21 cellular contexts compared by ENCODE assay signal in genomic region chr17:4179071-4179470, GRCh38.
"Had no signal": no experiment of that assay in that cellular context is flagged by ENCODE, and none has a peak within 500 bp of the region (broad histone marks: within the 10 kb centered on the region; RNA-seq: fewer than 3 reads in every experiment).

No MANE protein-coding gene starts in this region.

- H3K4me3 ChIP-seq: body of pancreas, mucosa of descending colon, psoas muscle, sigmoid colon, suprapubic skin, upper lobe of left lung had no signal

- H3K9me3 ChIP-seq: body of pancreas, mucosa of descending colon, psoas muscle, sigmoid colon, suprapubic skin, upper lobe of left lung had no signal

- H3K27ac ChIP-seq: body of pancreas, psoas muscle, sigmoid colon, suprapubic skin, upper lobe of left lung had no signal

- H3K9me3 Mint-ChIP-seq: activated naive CD4-positive, alpha-beta T cell treated with anti-CD3 and anti-CD28 coated beads for 36 hours; central memory CD8-positive, alpha-beta T cell; dendritic cell treated with granulocyte-macrophage colony-stimulating factor and Interleukin-4, amounts not matched to agents 40 ng/mL and 50 ng/mL, for 4 days; immature natural killer cell; naive thymus-derived CD8-positive, alpha-beta T cell had no signal

- H3K27me3 ChIP-seq: body of pancreas, sigmoid colon, suprapubic skin, upper lobe of left lung had no signal

- H3K4me1 ChIP-seq: body of pancreas, psoas muscle, sigmoid colon, suprapubic skin had no signal

- H3K27me3 Mint-ChIP-seq: central memory CD8-positive, alpha-beta T cell; dendritic cell treated with granulocyte-macrophage colony-stimulating factor and Interleukin-4, amounts not matched to agents 40 ng/mL and 50 ng/mL, for 4 days; naive thymus-derived CD8-positive, alpha-beta T cell had no signal

- DNase-seq: activated CD4-positive, alpha-beta T cell treated with anti-CD3 and anti-CD28 coated beads, Interleukin-2, amount 50 U/mL, for 4 hours; activated CD8-positive, alpha-beta memory T cell treated with anti-CD3 and anti-CD28 coated beads, Interleukin-2, amount 50 U/mL, for 4 hours; activated naive CD4-positive, alpha-beta T cell treated with anti-CD3 and anti-CD28 coated beads for 36 hours; amniotic stem cell; body of pancreas; erythroblast; glutamatergic neuron; immature natural killer cell; left cardiac atrium; mammary epithelial cell; mucosa of descending colon; naive thymus-derived CD8-positive, alpha-beta T cell; psoas muscle; sigmoid colon; stimulated activated CD4-positive, alpha-beta T cell treated with anti-CD3 and anti-CD28 coated beads, Interleukin-12 subunit alpha, Interleukin-12 subunit beta, amount 100 ng/mL, for 4 hours; stimulated activated CD4-positive, alpha-beta T cell treated with anti-CD3 and anti-CD28 coated beads, Interleukin-2, amount 100 ng/mL, for 48 hours; stimulated activated naive CD8-positive, alpha-beta T cell treated with anti-CD3 and anti-CD28 coated beads, Interleukin-15, Interleukin-2, amounts not matched to agents 100 U/mL and 50 U/mL, for 24 hours; upper lobe of left lung had no signal

- ATAC-seq: body of pancreas; left cardiac atrium; mucosa of descending colon; naive thymus-derived CD8-positive, alpha-beta T cell; psoas muscle; stimulated activated naive CD8-positive, alpha-beta T cell treated with anti-CD3 and anti-CD28 coated beads, Interleukin-15, Interleukin-2, amounts not matched to agents 100 U/mL and 50 U/mL, for 24 hours had no signal

- H3K27ac Mint-ChIP-seq: activated naive CD4-positive, alpha-beta T cell treated with anti-CD3 and anti-CD28 coated beads for 36 hours; dendritic cell treated with granulocyte-macrophage colony-stimulating factor and Interleukin-4, amounts not matched to agents 40 ng/mL and 50 ng/mL, for 4 days had no signal

- H3K4me3 Mint-ChIP-seq: activated naive CD4-positive, alpha-beta T cell treated with anti-CD3 and anti-CD28 coated beads for 36 hours; central memory CD8-positive, alpha-beta T cell; dendritic cell treated with granulocyte-macrophage colony-stimulating factor and Interleukin-4, amounts not matched to agents 40 ng/mL and 50 ng/mL, for 4 days; immature natural killer cell had no signal
